Comparison of ENCODE assay signal across 8 cellular contexts in the genomic region with DNA sequence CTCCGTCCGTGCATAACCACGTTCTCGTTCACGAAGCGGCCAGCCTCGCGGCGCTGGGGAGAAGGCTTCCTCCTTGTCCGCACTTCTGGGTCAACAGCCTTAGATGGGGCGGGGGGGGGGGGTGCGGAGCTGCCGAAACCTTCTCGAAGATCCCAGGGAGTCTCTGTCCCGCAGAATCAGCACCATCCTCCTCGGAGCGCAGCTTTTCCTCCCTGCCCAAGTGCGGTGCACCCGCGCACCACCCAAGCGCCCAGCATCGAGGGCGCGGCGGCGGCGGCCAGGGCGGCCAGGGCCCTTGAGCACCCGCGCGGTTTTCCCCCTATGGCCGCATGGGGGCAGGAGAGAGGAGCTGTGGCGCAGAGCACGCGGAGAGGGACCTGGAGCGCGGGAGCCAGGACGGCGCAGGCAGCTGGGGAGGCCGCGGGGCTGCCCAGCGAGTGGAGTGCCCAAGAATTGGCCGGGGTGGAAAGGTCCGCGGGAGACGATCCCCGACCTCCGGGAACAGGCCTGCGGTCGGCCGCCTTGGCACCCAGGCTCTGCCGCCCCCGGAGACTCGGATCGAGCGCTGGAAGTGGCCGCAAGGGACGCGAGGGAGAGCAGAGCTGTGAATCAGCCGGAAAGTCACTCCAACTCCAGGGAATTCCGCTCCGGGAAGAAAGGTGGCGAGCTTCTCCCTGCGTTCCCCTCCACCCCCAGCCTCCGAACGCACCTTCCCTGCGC. TPM values are rescaled to one million over a fixed set of nuclear protein-coding genes. Genes with fewer than 3 reads are reported as not detected.
DNase-seq lines count a peak whose midpoint lies in the region; ATAC-seq and TF ChIP-seq lines count a peak whose summit lies in the region.

No MANE protein-coding gene starts in this region.

- ATAC-seq in GM21447 (IDR thresholded peaks at IDR 0.05; ENCODE audit: unreplicated experiment) (peak; percentile 67), HG03521 (IDR thresholded peaks at IDR 0.05; ENCODE audit: unreplicated experiment) (no peak)

- H3K9ac ChIP-seq in iPS-20b (ENCODE audit: low read depth, low read length) (peak overlapping the region; percentile 75; the same call in 1 of the 2 replicates), skeletal muscle satellite cell (ENCODE audit: low read depth, low read length) (peak overlapping the region; percentile 72)

- peak; percentile 63 for TF ChIP-seq CTCF in brain microvascular endothelial cell (IDR thresholded peaks at IDR 0.05; ENCODE audit: low read depth, low read length, missing control alignments)

- H3K4me1 ChIP-seq in iPS-20b (ENCODE audit: insufficient read depth, low read length) (peaks cover 23% of the 10 kb centered on the region), skeletal muscle satellite cell (ENCODE audit: control insufficient read depth, insufficient read depth, low read length) (peaks cover 13% of the 10 kb centered on the region)

- no peak overlapping the region for H3K27ac ChIP-seq in brain microvascular endothelial cell
- H3K27ac ChIP-seq in iPS-20b (ENCODE audit: low read length), result no peak overlapping the region

- DNase-seq in COLO668 (lab: John Stamatoyannopoulos, UW; ENCODE audit: unreplicated experiment) (peak; percentile 87), NCI-H1048 (lab: John Stamatoyannopoulos, UW) (peak; percentile 43), T1000 (lab: John Stamatoyannopoulos, UW) (peak; percentile 73), brain microvascular endothelial cell (peak; percentile 60)

- peak overlapping the region; percentile 52 for H3K4me3 ChIP-seq in brain microvascular endothelial cell (ENCODE audit: low read depth, low read length)
- H3K4me3 ChIP-seq in iPS-20b (ENCODE audit: low read length), result peak overlapping the region; percentile 74
- peak overlapping the region; percentile 74 for H3K4me3 ChIP-seq in skeletal muscle satellite cell (ENCODE audit: low read length)

- H3K9me3 ChIP-seq in iPS-20b (ENCODE audit: insufficient read depth, low read depth, low read length) (no peaks in the 10 kb centered on the region), skeletal muscle satellite cell (replicated peaks; ENCODE audit: low read length) (no peaks in the 10 kb centered on the region)

- in situ Hi-C loops in brain microvascular endothelial cell (cut with HindIII; ENCODE audit: low pct_ligation_motif_present, low sequenced_read_pairs), result no loop called here

- peak overlapping the region; percentile 99 for H3K4me2 ChIP-seq in skeletal muscle satellite cell (ENCODE audit: low read length)

- no peaks in the 10 kb centered on the region for H3K27me3 ChIP-seq in brain microvascular endothelial cell (replicated peaks)
- peaks cover 70% of the 10 kb centered on the region for H3K27me3 ChIP-seq in iPS-20b (ENCODE audit: insufficient read depth, low read length)
- peaks cover 10% of the 10 kb centered on the region for H3K27me3 ChIP-seq in skeletal muscle satellite cell (ENCODE audit: control insufficient read depth, insufficient read depth, low read length)

- H3K36me3 ChIP-seq in brain microvascular endothelial cell (replicated peaks) (no peaks in the 10 kb centered on the region), iPS-20b (ENCODE audit: insufficient read depth, low read depth, low read length) (no peaks in the 10 kb centered on the region), skeletal muscle satellite cell (ENCODE audit: insufficient read depth, low read length) (no peaks in the 10 kb centered on the region)

RNA-seq across cellular contexts. Expression of a gene that starts 43.1 kb away (rescaled TPM):
- not detected in 2 replicates for total RNA-seq in skeletal muscle satellite cell (2012; rRNA removed)
